Comparison of ENCODE assay signal across 9 cellular contexts in the genomic region with DNA sequence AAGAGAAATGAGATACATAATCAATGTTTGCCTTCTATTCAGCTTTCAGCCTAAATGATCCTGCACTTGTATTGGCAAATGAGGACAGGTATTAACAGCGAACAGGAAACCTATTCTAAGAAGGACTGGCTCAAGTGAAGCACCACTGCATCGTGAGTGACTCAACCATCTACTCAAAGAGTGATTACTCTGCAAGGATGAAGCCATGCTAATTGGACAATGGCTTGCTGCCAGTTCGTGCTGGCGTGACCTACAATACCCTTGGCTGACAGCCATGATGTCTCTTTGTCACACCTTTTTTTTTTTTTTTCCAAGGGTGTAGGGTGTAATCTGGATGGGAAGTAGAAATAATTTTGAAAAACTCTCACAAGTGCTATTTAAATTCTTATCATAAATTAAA.
DNase-seq lines count a peak whose midpoint lies in the region; ATAC-seq and TF ChIP-seq lines count a peak whose summit lies in the region.
"Had no signal": no experiment of that assay in that cellular context is flagged by ENCODE, and none has a peak within 500 bp of the region (broad histone marks: within the 10 kb centered on the region; RNA-seq: fewer than 3 reads in every experiment).

No MANE protein-coding gene starts in this region.

- CTCF ChIA-PET in PC-9 (lab: Charles Lee), result interaction anchor here (0.7 kb wide), 1 partner anchor 48 kb away, joined by 7 read pairs; no protein-coding TSS in a partner anchor

- no peaks in the 10 kb centered on the region for H3K27me3 ChIP-seq in PC-9 (ENCODE audit: insufficient read depth, low read depth)

- H3K9me2 ChIP-seq in PC-9 (ENCODE audit: insufficient read depth), result no peaks in the 10 kb centered on the region

- TF ChIP-seq CTCF in PC-9 (conservative IDR thresholded peaks at IDR 0.05) (no peak), fibroblast of mammary gland (conservative IDR thresholded peaks at IDR 0.05; ENCODE audit: control insufficient read depth, insufficient read depth, low read depth, low read length) (no peak), GM10266 (IDR thresholded peaks at IDR 0.05; ENCODE audit: control insufficient read depth, insufficient read depth, low read depth, missing control alignments) (no peak)

- H3K4me3 ChIP-seq in PC-9 (no peak overlapping the region), fibroblast of mammary gland (ENCODE audit: control insufficient read depth, low read depth, low read length) (no peak overlapping the region)
- H3K4me3 ChIP-seq: skin epidermis had no signal

- H3K27ac ChIP-seq in PC-9, result no peak overlapping the region

- H3K9me3 ChIP-seq in PC-9 (ENCODE audit: insufficient read depth, low read depth), result no peaks in the 10 kb centered on the region

- BruUV-seq in PC-9 (replicated peaks; lab: Mats Ljungman, UMichigan), result no TSS peak

- peaks cover 28% of the 10 kb centered on the region for H3K4me1 ChIP-seq in PC-9 (replicated peaks; ENCODE audit: insufficient read depth)

- no peaks in the 10 kb centered on the region for H3K79me2 ChIP-seq in PC-9 (ENCODE audit: low read depth)

- H3K4me2 ChIP-seq in PC-9, result no peak overlapping the region

- H3K36me3 ChIP-seq in PC-9 (ENCODE audit: low read depth), result no peaks in the 10 kb centered on the region

- no peak overlapping the region for H2AFZ ChIP-seq in PC-9

- intact Hi-C loops in PC-9 (cut with micrococcal nuclease; ENCODE audit: unreplicated experiment), result no loop called here

- DNase-seq in COLO668 (lab: John Stamatoyannopoulos, UW; ENCODE audit: unreplicated experiment) (peak; percentile 78), NCI-H1092 (lab: John Stamatoyannopoulos, UW) (peak; percentile 92), PC-9 (peak; percentile 40 to 57), fibroblast of mammary gland (ENCODE audit: low read depth) (peak; percentile 80), GM10266 (ENCODE audit: extremely low spot score) (no peak)
- DNase-seq in effector CD4-positive, alpha-beta T cell, result no peak

- POLR2A ChIA-PET in PC-9 (lab: Charles Lee; ENCODE audit: unreplicated experiment), result no interaction called here

- H4K20me1 ChIP-seq in PC-9 (ENCODE audit: insufficient read depth), result no peaks in the 10 kb centered on the region

- ATAC-seq in HG03045 (IDR thresholded peaks at IDR 0.05; ENCODE audit: unreplicated experiment) (no peak), GM19324 (IDR thresholded peaks at IDR 0.05; ENCODE audit: low FRiP score, unreplicated experiment) (no peak)

- H3F3A ChIP-seq in PC-9 (ENCODE audit: insufficient read depth, low read depth), result peaks cover 9% of the 10 kb centered on the region

Comparison
In these comparisons a context has a peak if more than half of its experiments do, and no peak if none do; other contexts are left out.
1. DNase-seq: peak in COLO668 (single experiment), NCI-H1092 (single experiment), PC-9 (2 of 2) and fibroblast of mammary gland (single experiment); none in GM10266 (single experiment) and effector CD4-positive, alpha-beta T cell (single experiment).